ENCODE assay signal across 29 cellular contexts in genomic region chr4:156085073-156085472, GRCh38.
"Had no signal": no experiment of that assay in that cellular context is flagged by ENCODE, and none has a peak within 500 bp of the region (broad histone marks: within the 10 kb centered on the region; RNA-seq: fewer than 3 reads in every experiment).

No MANE protein-coding gene starts in this region.

- H3K27ac ChIP-seq: body of pancreas, esophagus muscularis mucosa, gastroesophageal sphincter, heart right ventricle, hepatocyte, WERI-Rb-1 had no signal

- H3K36me3 Mint-ChIP-seq: activated naive CD8-positive, alpha-beta T cell had no signal

- H3K27ac Mint-ChIP-seq: activated B cell treated with CpG ODN at 0.5 μM for 24 hours; activated CD8-positive, alpha-beta T cell treated with anti-CD3 and anti-CD28 coated beads for 36 hours; activated naive CD8-positive, alpha-beta T cell; activated T-helper 17 cell treated with anti-CD3 and anti-CD28 coated beads, Interleukin-2, amount 50 U/mL, for 72 hours; effector memory CD8-positive, alpha-beta T cell; T-helper 2 cell treated with Interferon-gamma antibody and Interleukin-4, amounts not matched to agents 5 μg/mL and 100 μg/mL, for 36 hours had no signal

- H3K4me3 Mint-ChIP-seq: activated B cell treated with CpG ODN at 0.5 μM for 24 hours; activated CD8-positive, alpha-beta T cell treated with anti-CD3 and anti-CD28 coated beads for 36 hours; activated naive CD8-positive, alpha-beta T cell; activated T-cell treated with anti-CD3 and anti-CD28 coated beads, Interleukin-2, amount 50 U/mL, for 4 hours; activated T-helper 17 cell treated with anti-CD3 and anti-CD28 coated beads, Interleukin-2, amount 50 U/mL, for 72 hours; effector memory CD8-positive, alpha-beta T cell; T-helper 2 cell treated with Interferon-gamma antibody and Interleukin-4, amounts not matched to agents 5 μg/mL and 100 μg/mL, for 36 hours had no signal

- H3K36me3 ChIP-seq: esophagus muscularis mucosa, gastroesophageal sphincter, heart right ventricle, WERI-Rb-1 had no signal

- H3K4me3 ChIP-seq: body of pancreas, esophagus muscularis mucosa, gastroesophageal sphincter, heart right ventricle, hepatocyte had no signal

- H3K9me3 Mint-ChIP-seq: activated B cell treated with CpG ODN at 0.5 μM for 24 hours; activated T-cell treated with anti-CD3 and anti-CD28 coated beads, Interleukin-2, amount 50 U/mL, for 4 hours; activated T-helper 17 cell treated with anti-CD3 and anti-CD28 coated beads, Interleukin-2, amount 50 U/mL, for 72 hours; T-helper 2 cell treated with Interferon-gamma antibody and Interleukin-4, amounts not matched to agents 5 μg/mL and 100 μg/mL, for 36 hours had no signal

- H3K79me2 ChIP-seq: hepatocyte had no signal

- H3K4me2 ChIP-seq: hepatocyte had no signal

- H3K9me3 ChIP-seq: body of pancreas, esophagus muscularis mucosa, gastroesophageal sphincter, heart right ventricle had no signal

- H2AFZ ChIP-seq: hepatocyte had no signal

- H3K27me3 Mint-ChIP-seq: activated B cell treated with CpG ODN at 0.5 μM for 24 hours; activated CD8-positive, alpha-beta T cell treated with anti-CD3 and anti-CD28 coated beads for 36 hours; activated T-helper 17 cell treated with anti-CD3 and anti-CD28 coated beads, Interleukin-2, amount 50 U/mL, for 72 hours; effector memory CD8-positive, alpha-beta T cell had no signal

- DNase-seq: activated B cell treated with CpG ODN at 0.5 μM for 24 hours; activated CD4-positive, alpha-beta T cell treated with anti-CD3 and anti-CD28 coated beads for 48 hours; activated CD4-positive, alpha-beta T cell treated with anti-CD3 and anti-CD28 coated beads, Interleukin-2, amount 50 U/mL, for 1 hour; activated CD4-positive, alpha-beta T cell treated with anti-CD3 and anti-CD28 coated beads, Interleukin-2, amount 50 U/mL, for 48 hours; activated CD8-positive, alpha-beta memory T cell treated with anti-CD3 and anti-CD28 coated beads for 24 hours; activated CD8-positive, alpha-beta T cell treated with anti-CD3 and anti-CD28 coated beads for 36 hours; activated effector memory CD4-positive, alpha-beta T cell treated with Interleukin-2 at 50 U/mL for 16 hours; activated gamma-delta T cell treated with Interleukin-2 at 50 U/mL for 16 hours; activated naive CD4-positive, alpha-beta T cell treated with anti-CD3 and anti-CD28 coated beads, Interleukin-2, amount 50 U/mL, for 16 hours; activated naive CD4-positive, alpha-beta T cell treated with Interleukin-2 at 50 U/mL for 16 hours; activated T-cell treated with anti-CD3 and anti-CD28 coated beads, Interleukin-2, amount 50 U/mL, for 4 hours; amniotic stem cell; body of pancreas; caudate nucleus; cortex of kidney; dermis blood vessel endothelial cell; effector CD4-positive, alpha-beta T cell; effector memory CD8-positive, alpha-beta T cell; erythroblast; foreskin melanocyte; heart right ventricle; T1000; WERI-Rb-1 had no signal

- H3K4me1 Mint-ChIP-seq: activated B cell treated with CpG ODN at 0.5 μM for 24 hours; activated T-helper 17 cell treated with anti-CD3 and anti-CD28 coated beads, Interleukin-2, amount 50 U/mL, for 72 hours had no signal

- H3K27me3 ChIP-seq: body of pancreas, esophagus muscularis mucosa, gastroesophageal sphincter, heart right ventricle, hepatocyte had no signal
